Comparison of ENCODE assay signal across 6 cellular contexts in the genomic region with DNA sequence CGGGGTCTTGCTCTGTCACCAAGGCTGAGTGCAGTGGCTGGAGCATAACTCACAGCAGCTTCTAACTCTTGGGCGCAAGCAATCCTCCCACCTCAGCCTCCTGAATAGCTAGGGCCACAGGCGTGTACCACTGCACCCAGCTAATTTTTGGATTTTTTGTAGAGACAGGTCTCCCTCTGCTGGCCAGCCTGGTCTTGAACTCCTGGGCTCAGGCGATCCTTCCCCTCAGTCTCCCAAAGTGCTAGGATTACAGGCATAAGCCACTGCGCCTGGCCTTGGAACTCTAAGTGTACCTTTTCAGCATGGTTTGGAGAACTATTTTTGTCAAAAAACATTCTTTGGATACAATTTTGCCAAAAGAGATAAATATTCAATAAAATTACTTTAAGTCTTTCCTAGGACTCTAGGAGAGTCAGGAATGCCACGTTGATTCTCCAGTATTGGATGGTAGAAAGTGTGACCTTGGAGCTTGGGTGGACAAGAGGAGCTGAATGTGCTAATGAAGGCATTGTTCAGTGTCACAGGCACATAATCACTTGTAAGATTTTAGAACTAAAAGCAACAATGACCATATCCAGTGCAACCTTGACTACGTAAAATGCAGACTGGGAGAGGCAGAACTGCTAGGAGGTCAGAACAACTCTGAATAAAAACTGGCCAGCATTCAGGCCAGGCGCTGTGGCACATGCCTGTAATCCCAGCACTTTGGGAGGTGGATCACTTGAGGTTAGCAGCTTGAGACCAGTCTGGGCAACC. TPM values are rescaled to one million over a fixed set of nuclear protein-coding genes. Genes with fewer than 3 reads are reported as not detected.
A peak's percentile ranks its signal among the peaks of the same experiment; 100 is the strongest.
DNase-seq lines count a peak whose midpoint lies in the region; ATAC-seq and TF ChIP-seq lines count a peak whose summit lies in the region.

No MANE protein-coding gene starts in this region.

- no peak for ATAC-seq in GM18907 (IDR thresholded peaks at IDR 0.05; ENCODE audit: unreplicated experiment)

- H3K4me3 ChIP-seq in BJ (ENCODE audit: low read depth, low read length) = no peak overlapping the region

- TF ChIP-seq CTCF in BJ (IDR thresholded peaks at IDR 0.05; ENCODE audit: insufficient read depth, low read depth, low read length) = peak; percentile 73

- CTCF ChIA-PET in BJ (lab: Yijun Ruan, JAX) = interaction anchor here (0.6 to 6.0 kb wide), 9 partner anchors 8 to 181 kb away, joined by 3 to 57 read pairs (median 3); no protein-coding TSS in a partner anchor

- peaks cover 22% of the 10 kb centered on the region for H3K36me3 ChIP-seq in BJ (ENCODE audit: control insufficient read depth, insufficient read depth, low read length)

- POLR2A ChIA-PET in BJ (lab: Charles Lee) = interaction anchor here (0.6 to 1.0 kb wide), 2 partner anchors 26 to 69 kb away, joined by 3 read pairs; no protein-coding TSS in a partner anchor

- DNase-seq in BJ (ENCODE audit: low read depth) (no peak), M059J (ENCODE audit: low read depth) (peak; percentile 42), kidney tubule cell (ENCODE audit: low spot score) (peak; percentile 51), amniotic stem cell (lab: John Stamatoyannopoulos, UW) (no peak)
- DNase-seq in activated CD8-positive, alpha-beta memory T cell treated with anti-CD3 and anti-CD28 coated beads, Interleukin-2, amount 50 U/mL, for 4 hours = peak; percentile 48

- H3K27me3 ChIP-seq in BJ (ENCODE audit: control insufficient read depth, insufficient read depth, low read length) = no peaks in the 10 kb centered on the region

RNA-seq across cellular contexts. Expression of a gene that starts 2.8 kb away (rescaled TPM):
- polyA plus RNA-seq in BJ (2011; rRNA removed) = 88.0 and 108 TPM in 2 replicates
- polyA minus RNA-seq in BJ (2011; rRNA and poly(A)+ RNA removed) = 26.7 and 39.5 TPM in 2 replicates
- total RNA-seq in M059J (2014; rRNA removed; shearing (Covaris generic)) = 197 and 267 TPM in 2 replicates

RNA-seq across cellular contexts. Expression of a gene that starts 20.5 kb away (rescaled TPM):
- 14.8 and 17.9 TPM in 2 replicates for polyA plus RNA-seq in BJ (2011; rRNA removed)
- polyA minus RNA-seq in BJ (2011; rRNA and poly(A)+ RNA removed) = 7.9 and 21.1 TPM in 2 replicates
- total RNA-seq in M059J (2014; rRNA removed; shearing (Covaris generic)) = 12.6 and 22.3 TPM in 2 replicates

RNA-seq across cellular contexts. Expression of a gene that starts 20.6 kb away (rescaled TPM):
- 24.7 and 45.0 TPM in 2 replicates for polyA plus RNA-seq in BJ (2011; rRNA removed)
- polyA minus RNA-seq in BJ (2011; rRNA and poly(A)+ RNA removed) = 3.7 and 4.8 TPM in 2 replicates
- total RNA-seq in M059J (2014; rRNA removed; shearing (Covaris generic)) = 27.8 and 29.9 TPM in 2 replicates

RNA-seq across cellular contexts. Expression of a gene that starts 28.8 kb away (rescaled TPM):
- 362 and 557 TPM in 2 replicates for polyA plus RNA-seq in BJ (2011; rRNA removed)
- polyA minus RNA-seq in BJ (2011; rRNA and poly(A)+ RNA removed) = 84.4 and 141 TPM in 2 replicates
- 479 and 510 TPM in 2 replicates for total RNA-seq in M059J (2014; rRNA removed; shearing (Covaris generic))

RNA-seq across cellular contexts. Expression of a gene that starts 29.2 kb away (rescaled TPM):
- polyA plus RNA-seq in BJ (2011; rRNA removed) = 358 and 610 TPM in 2 replicates
- polyA minus RNA-seq in BJ (2011; rRNA and poly(A)+ RNA removed) = 77.2 and 81.2 TPM in 2 replicates
- total RNA-seq in M059J (2014; rRNA removed; shearing (Covaris generic)) = 529 and 605 TPM in 2 replicates

Comparison
In these comparisons a context has a peak if more than half of its experiments do, and no peak if none do; other contexts are left out.
1. DNase-seq: peak in M059J (single experiment), activated CD8-positive, alpha-beta memory T cell treated with anti-CD3 and anti-CD28 coated beads, Interleukin-2, amount 50 U/mL, for 4 hours (single experiment) and kidney tubule cell (single experiment); none in BJ (single experiment) and amniotic stem cell (single experiment).